Comparison of ENCODE assay signal across 8 cellular contexts in genomic region chr6:43629505-43630300, GRCh38. TPM values are rescaled to one million over a fixed set of nuclear protein-coding genes. Genes with fewer than 3 reads are reported as not detected.
DNase-seq lines count a peak whose midpoint lies in the region; ATAC-seq and TF ChIP-seq lines count a peak whose summit lies in the region.

No MANE protein-coding gene starts in this region.

- peaks cover 12% of the 10 kb centered on the region for H3K36me3 ChIP-seq in rectal smooth muscle tissue (ENCODE audit: control insufficient read depth, insufficient read depth, low read length)
- no peaks in the 10 kb centered on the region for H3K36me3 ChIP-seq in aorta (ENCODE audit: control insufficient read depth in 1 of 2, insufficient read depth in 2 of 2, low read length in 1 of 2)

- H3K9ac ChIP-seq in rectal smooth muscle tissue (ENCODE audit: low read length) = peak overlapping the region; percentile 77

- TF ChIP-seq CTCF in astrocyte of the cerebellum (IDR thresholded peaks at IDR 0.05; ENCODE audit: low read depth, low read length, missing control alignments) = no peak

- DNase-seq in NCI-H2029 (lab: John Stamatoyannopoulos, UW) (peak; percentile 96), T-helper 9 cell (peak; percentile 78), astrocyte of the cerebellum (ENCODE audit: low read depth) (peak; percentile 94), hepatic stellate cell (ENCODE audit: low spot score) (peak; percentile 98), aorta (peak; percentile 96 to 97)

- intact Hi-C loops in aorta (cut with DNase I) = no loop called here

- 0% methylated on average over 40 to 41 of the region's 41 CpGs for WGBS in aorta, 2 donors

- peak overlapping the region; percentile 98 for H3K4me3 ChIP-seq in astrocyte of the cerebellum (ENCODE audit: low read depth, low read length)
- H3K4me3 ChIP-seq in rectal smooth muscle tissue (ENCODE audit: low read length) = peak overlapping the region; percentile 89
- peak overlapping the region; percentile 52 to 69 for H3K4me3 ChIP-seq in aorta (ENCODE audit: low read length in 2 of 2)

- ATAC-seq in GM18508 (IDR thresholded peaks at IDR 0.05; ENCODE audit: insufficient read depth, unreplicated experiment) (peak; percentile 41), HG02981 (IDR thresholded peaks at IDR 0.05; ENCODE audit: unreplicated experiment) (peak; percentile 61), aorta (ENCODE audit: low FRiP score) (peak; percentile 94)

- H3K27me3 ChIP-seq in rectal smooth muscle tissue (ENCODE audit: control insufficient read depth, insufficient read depth, low read length) = no peaks in the 10 kb centered on the region
- no peaks in the 10 kb centered on the region for H3K27me3 ChIP-seq in aorta (ENCODE audit: control insufficient read depth in 1 of 2, insufficient read depth in 2 of 2, low read length in 1 of 2)

- H3K27ac ChIP-seq in rectal smooth muscle tissue (ENCODE audit: low read depth, low read length) (peak overlapping the region; percentile 96), aorta (ENCODE audit: low read depth in 1 of 2, low read length in 2 of 2) (peak overlapping the region; percentile 88 to 89)

- in situ Hi-C loops in astrocyte of the cerebellum (cut with HindIII; ENCODE audit: low sequenced_read_pairs) = no loop called here

- no peaks in the 10 kb centered on the region for H3K9me3 ChIP-seq in aorta (ENCODE audit: control insufficient read depth, low read length)

- H3K4me1 ChIP-seq in rectal smooth muscle tissue (ENCODE audit: control insufficient read depth, insufficient read depth, low read length) = peaks cover 8% of the 10 kb centered on the region
- peaks cover 0 to 3% of the 10 kb centered on the region in 2 donors for H3K4me1 ChIP-seq in aorta (ENCODE audit: control insufficient read depth in 1 of 2, insufficient read depth in 2 of 2, low read length in 2 of 2)

RNA-seq across cellular contexts. Expression of gene GTPBP2, which starts 0.6 kb away (rescaled TPM):
- total RNA-seq in aorta = 10 to 100 TPM; 60.3 to 62.6 TPM
- 10 to 100 TPM; 22.9 to 62.8 TPM for polyA plus RNA-seq in aorta

RNA-seq across cellular contexts. Expression of gene MAD2L1BP, which starts 5.9 kb away (rescaled TPM):
- 10 to 100 TPM; 13.6 TPM for total RNA-seq in aorta
- polyA plus RNA-seq in aorta = 10 to 100 TPM; 19.2 to 24.3 TPM

RNA-seq across cellular contexts. Expression of gene RSPH9, which starts 15.1 kb away (rescaled TPM):
- total RNA-seq in aorta = under 1 TPM; 0.23 to 0.75 TPM
- polyA plus RNA-seq in aorta = under 1 TPM; 0.13 to 0.54 TPM

RNA-seq across cellular contexts. Expression of gene POLH, which starts 53.7 kb away (rescaled TPM):
- total RNA-seq in aorta = 10 to 100 TPM in 1 of 2 donors, 1 to 10 TPM in 1; 8.3 to 15.2 TPM
- 1 to 10 TPM; 3.6 to 5.5 TPM for polyA plus RNA-seq in aorta

RNA-seq across cellular contexts. Expression of gene XPO5, which starts 53.9 kb away (rescaled TPM):
- total RNA-seq in aorta = 10 to 100 TPM; 19.7 to 30.6 TPM
- 10 to 100 TPM in 1 of 2 donors, 1 to 10 TPM in 1; 2.6 to 13.7 TPM for polyA plus RNA-seq in aorta

Comparison
In these comparisons a context has a peak if more than half of its experiments do, and no peak if none do; other contexts are left out.
1. Peak in every context shown above with its lines: DNase-seq, ATAC-seq, H3K4me3 ChIP-seq and H3K27ac ChIP-seq.
2. ATAC-seq: peak in every context shown above with its lines; median percentile 94 in aorta; 61 in HG02981; 41 in GM18508.